13 cellular contexts compared by ENCODE assay signal in genomic region chr1:29171089-29171488, GRCh38. TPM values are rescaled to one million over a fixed set of nuclear protein-coding genes. Genes with fewer than 3 reads are reported as not detected.
DNase-seq lines count a peak whose midpoint lies in the region; ATAC-seq and TF ChIP-seq lines count a peak whose summit lies in the region.
"Had no signal": no experiment of that assay in that cellular context is flagged by ENCODE, and none has a peak within 500 bp of the region (broad histone marks: within the 10 kb centered on the region; RNA-seq: fewer than 3 reads in every experiment).

No MANE protein-coding gene starts in this region.

- peak overlapping the region; percentile 43 for H3K4me3 Mint-ChIP-seq in T-helper 17 cell

- POLR2A ChIA-PET in A673 (lab: Charles Lee; ENCODE audit: low non-redundant PET) = interaction anchor here (0.6 to 1.0 kb wide), 2 partner anchors 12 to 388 kb away, joined by 3 to 8 read pairs; no protein-coding TSS in a partner anchor

- peaks cover 49% of the 10 kb centered on the region for H3K4me1 Mint-ChIP-seq in T-helper 17 cell

- H3K36me3 Mint-ChIP-seq in T-helper 17 cell (ENCODE audit: low read depth) = peaks cover 2% of the 10 kb centered on the region

- ATAC-seq in T-helper 17 cell = no peak
- ATAC-seq in GM21381 (IDR thresholded peaks at IDR 0.05; ENCODE audit: unreplicated experiment) = no peak

- no peaks in the 10 kb centered on the region for H3K27me3 Mint-ChIP-seq in T-helper 17 cell

- H3K27me3 ChIP-seq in A673 (replicated peaks; ENCODE audit: insufficient read depth, low read depth, low read length, poor library complexity) (no peaks in the 10 kb centered on the region), iPS-18a (ENCODE audit: control insufficient read depth, insufficient read depth, low read length) (no peaks in the 10 kb centered on the region)
- H3K27me3 ChIP-seq: Peyer's patch had no signal

- H3K27ac ChIP-seq in A673 (ENCODE audit: low read depth, low read length, poor library complexity, severe bottlenecking) (peak overlapping the region; percentile 46), iPS-18a (ENCODE audit: low read length) (peak overlapping the region; percentile 13)
- H3K27ac ChIP-seq: coronary artery, Peyer's patch had no signal

- no peak overlapping the region for H3K9ac ChIP-seq in iPS-18a (ENCODE audit: low read length)

- BruUV-seq in A673 (replicated peaks; lab: Mats Ljungman, UMichigan) = no TSS peak

- CTCF ChIA-PET in A673 (lab: Charles Lee) = no interaction called here

- H3K4me1 ChIP-seq in A673 (ENCODE audit: insufficient read depth, low read length, poor library complexity, severe bottlenecking) (peaks cover 41% of the 10 kb centered on the region), iPS-18a (ENCODE audit: control insufficient read depth, low read depth, low read length) (peaks cover 25% of the 10 kb centered on the region)

- H3K27ac Mint-ChIP-seq in T-helper 17 cell = peak overlapping the region; percentile 74

- intact Hi-C loops in A673 (cut with micrococcal nuclease; ENCODE audit: unreplicated experiment) = no loop called here

- no peak for TF ChIP-seq CTCF in A673 (conservative IDR thresholded peaks at IDR 0.05; ENCODE audit: low read depth, low read length)

- DNase-seq in A673 (ENCODE audit: low spot score) = peak; percentile 84
- DNase-seq in GM03348 (ENCODE audit: low spot score) = peak; percentile 16
- no peak for DNase-seq in T-helper 17 cell
- DNase-seq in NCI-H1417 treated with DMSO at 0.1 percent for 48 hours (lab: John Stamatoyannopoulos, UW) = no peak
- DNase-seq in UCSD-AML1 (lab: John Stamatoyannopoulos, UW; ENCODE audit: unreplicated experiment) = no peak
- no peak for DNase-seq in central memory CD4-positive, alpha-beta T cell
- DNase-seq: activated CD4-positive, alpha-beta T cell treated with anti-CD3 and anti-CD28 coated beads, Interleukin-2, amount 50 U/mL, for 48 hours; COR-L47; HCEC 1CT; Peyer's patch had no signal

- no peaks in the 10 kb centered on the region for H3K9me3 ChIP-seq in A673 (ENCODE audit: low read depth, low read length, poor library complexity, severe bottlenecking)
- no peaks in the 10 kb centered on the region for H3K9me3 ChIP-seq in T-helper 17 cell (ENCODE audit: control insufficient read depth, low read length, poor library complexity, severe bottlenecking)
- H3K9me3 ChIP-seq in iPS-18a (ENCODE audit: control insufficient read depth, low read depth, low read length) = no peaks in the 10 kb centered on the region
- H3K9me3 ChIP-seq: Peyer's patch had no signal

- no peak overlapping the region for H3K4me3 ChIP-seq in A673 (ENCODE audit: low read depth, low read length, poor library complexity, severe bottlenecking)
- H3K4me3 ChIP-seq in iPS-18a (ENCODE audit: low read length) = no peak overlapping the region
- H3K4me3 ChIP-seq: coronary artery, Peyer's patch had no signal

- H3K36me3 ChIP-seq in A673 (ENCODE audit: insufficient read depth, low read length, poor library complexity, severe bottlenecking) (peaks cover 34% of the 10 kb centered on the region), iPS-18a (ENCODE audit: control insufficient read depth, low read depth, low read length) (peaks cover 14% of the 10 kb centered on the region)

RNA-seq across cellular contexts. Expression of gene SRSF4, which starts 10.6 kb away (rescaled TPM):
- total RNA-seq in A673 (2021) = 104 and 116 TPM in 2 replicates
- 100 to 1,000 TPM in 1 of 2 donors, 10 to 100 TPM in 1; 88.8 to 103 TPM for total RNA-seq in T-helper 17 cell

RNA-seq across cellular contexts. Expression of gene TMEM200B, which starts 47.4 kb away (rescaled TPM):
- total RNA-seq in A673 (2021) = 1.1 and 1.3 TPM in 2 replicates
- not detected for total RNA-seq in T-helper 17 cell

RNA-seq across cellular contexts. Expression of gene MECR, which starts 59.6 kb away (rescaled TPM):
- total RNA-seq in A673 (2021) (39.0 and 39.3 TPM in 2 replicates), T-helper 17 cell (1 to 10 TPM; 7.6 to 8.0 TPM)

Comparison
In these comparisons a context has a peak if more than half of its experiments do, and no peak if none do; other contexts are left out.
1. DNase-seq: peak in A673 (single experiment) and GM03348 (single experiment); none in T-helper 17 cell (0 of 3), NCI-H1417 treated with DMSO at 0.1 percent for 48 hours (single experiment), UCSD-AML1 (single experiment) and central memory CD4-positive, alpha-beta T cell (single experiment).